ENCODE assay signal across 23 cellular contexts in genomic region chr2:17636989-17637906, GRCh38.
DNase-seq lines count a peak whose midpoint lies in the region; ATAC-seq and TF ChIP-seq lines count a peak whose summit lies in the region.
"Had no signal": no experiment of that assay in that cellular context is flagged by ENCODE, and none has a peak within 500 bp of the region (broad histone marks: within the 10 kb centered on the region; RNA-seq: fewer than 3 reads in every experiment).

No MANE protein-coding gene starts in this region.

- H3K36me3 ChIP-seq in GM23338 (ENCODE audit: insufficient read depth) = no peaks in the 10 kb centered on the region
- H3K36me3 ChIP-seq: tibial nerve had no signal

- H3K4me2 ChIP-seq in GM23338 = no peak overlapping the region

- H3K27ac Mint-ChIP-seq in GM23338 (peak overlapping the region; percentile 16), nephron (peak overlapping the region; percentile 27 to 62 (median 48))
- H3K27ac Mint-ChIP-seq: activated CD4-positive, alpha-beta T cell treated with anti-CD3 and anti-CD28 coated beads for 36 hours; activated CD8-positive, alpha-beta memory T cell treated with anti-CD3 and anti-CD28 coated beads, Interleukin-2, amount 10 ng/mL, durations not matched to agents 7 days and 5 days; activated T-helper 17 cell treated with anti-CD3 and anti-CD28 coated beads, Interleukin-2, amount 50 U/mL, for 72 hours; CD8-positive, alpha-beta T cell; natural killer cell treated with Interleukin-12 subunit alpha and Interleukin-12 subunit beta and Interleukin-15 and Interleukin-18, amount 100 ng/mL, for 72 hours; stimulated activated naive B cell treated with anti-CD40 and anti-IgM and Interleukin-4, amounts not matched to agents 10 μg/mL and 1 μg/mL and 100 μg/mL, for 72 hours had no signal

- ATAC-seq in GM23338 = peak; percentile 51
- ATAC-seq: activated CD4-positive, alpha-beta T cell treated with anti-CD3 and anti-CD28 coated beads for 36 hours; activated CD8-positive, alpha-beta memory T cell treated with anti-CD3 and anti-CD28 coated beads, Interleukin-2, amount 10 ng/mL, durations not matched to agents 7 days and 5 days; activated T-helper 17 cell treated with anti-CD3 and anti-CD28 coated beads, Interleukin-2, amount 50 U/mL, for 72 hours; CD8-positive, alpha-beta T cell; foreskin keratinocyte; stimulated activated naive B cell treated with anti-CD40 and anti-IgM and Interleukin-4, amounts not matched to agents 10 μg/mL and 1 μg/mL and 100 μg/mL, for 72 hours had no signal

- no peak overlapping the region for H2AFZ ChIP-seq in GM23338

- TF ChIP-seq CTCF in GM23338 (conservative IDR thresholded peaks at IDR 0.05; ENCODE audit: low read depth in 2 of 2) (no peak), nephron (IDR thresholded peaks at IDR 0.05; ENCODE audit: unreplicated experiment in 3 of 3) (no peak)

- no peaks in the 10 kb centered on the region for H3K27me3 ChIP-seq in GM23338 (ENCODE audit: insufficient read depth)
- H3K27me3 ChIP-seq: foreskin keratinocyte, tibial nerve had no signal

- H3K27me3 Mint-ChIP-seq in GM23338 (ENCODE audit: insufficient read depth, low read depth, poor library complexity) (peaks cover 11% of the 10 kb centered on the region), nephron (ENCODE audit: low read depth) (peaks cover 3% of the 10 kb centered on the region)
- H3K27me3 Mint-ChIP-seq: activated CD4-positive, alpha-beta T cell treated with anti-CD3 and anti-CD28 coated beads for 36 hours had no signal

- H3K4me3 Mint-ChIP-seq in GM23338 (no peak overlapping the region; the same call in 2 of the 3 replicates), nephron (no peak overlapping the region)
- H3K4me3 Mint-ChIP-seq: activated CD4-positive, alpha-beta T cell treated with anti-CD3 and anti-CD28 coated beads for 36 hours; activated CD8-positive, alpha-beta memory T cell treated with anti-CD3 and anti-CD28 coated beads, Interleukin-2, amount 10 ng/mL, durations not matched to agents 7 days and 5 days; activated T-helper 17 cell treated with anti-CD3 and anti-CD28 coated beads, Interleukin-2, amount 50 U/mL, for 72 hours; CD8-positive, alpha-beta T cell; natural killer cell treated with Interleukin-12 subunit alpha and Interleukin-12 subunit beta and Interleukin-15 and Interleukin-18, amount 100 ng/mL, for 72 hours; stimulated activated naive B cell treated with anti-CD40 and anti-IgM and Interleukin-4, amounts not matched to agents 10 μg/mL and 1 μg/mL and 100 μg/mL, for 72 hours had no signal

- H3K36me3 Mint-ChIP-seq in GM23338 (ENCODE audit: low read depth) (peaks cover 25% of the 10 kb centered on the region), nephron (ENCODE audit: low read depth) (no peaks in the 10 kb centered on the region)
- H3K36me3 Mint-ChIP-seq: activated CD8-positive, alpha-beta memory T cell treated with anti-CD3 and anti-CD28 coated beads, Interleukin-2, amount 10 ng/mL, durations not matched to agents 7 days and 5 days; CD8-positive, alpha-beta T cell; natural killer cell treated with Interleukin-12 subunit alpha and Interleukin-12 subunit beta and Interleukin-15 and Interleukin-18, amount 100 ng/mL, for 72 hours had no signal

- DNase-seq in G401 (ENCODE audit: low spot score) = peak; percentile 37
- DNase-seq in GM23338 (ENCODE audit: low spot score) = no peak
- peak; percentile 44 for DNase-seq in astrocyte of the hippocampus (ENCODE audit: low read depth, low spot score)
- DNase-seq in NCI-H82 treated with DMSO at 0.1 percent for 48 hours (lab: John Stamatoyannopoulos, UW; ENCODE audit: unreplicated experiment) = no peak
- no peak for DNase-seq in DMS153 treated with DMSO at 0.1 percent for 48 hours (lab: John Stamatoyannopoulos, UW; ENCODE audit: unreplicated experiment)
- DNase-seq in T-helper 1 cell = no peak
- DNase-seq in AML-193 (lab: John Stamatoyannopoulos, UW) = no peak
- DNase-seq: activated CD4-positive, alpha-beta T cell treated with anti-CD3 and anti-CD28 coated beads for 36 hours; activated CD8-positive, alpha-beta memory T cell treated with anti-CD3 and anti-CD28 coated beads, Interleukin-2, amount 10 ng/mL, durations not matched to agents 7 days and 5 days; CD8-positive, alpha-beta T cell; foreskin keratinocyte; kidney glomerular epithelial cell; mesendoderm; NCI-H2227 treated with DMSO at 0.1 percent for 48 hours; NK-92 treated with Interleukin-12 subunit alpha and Interleukin-12 subunit beta, amount 100 ng/mL, for 24 hours; retina; stimulated activated naive B cell treated with anti-CD40 and anti-IgM and Interleukin-4, amounts not matched to agents 10 μg/mL and 1 μg/mL and 100 μg/mL, for 72 hours had no signal

- H3K9me3 Mint-ChIP-seq in GM23338 (peaks cover 7% of the 10 kb centered on the region; the same call in 1 of the 3 replicates), nephron (no peaks in the 10 kb centered on the region)
- H3K9me3 Mint-ChIP-seq: activated T-helper 17 cell treated with anti-CD3 and anti-CD28 coated beads, Interleukin-2, amount 50 U/mL, for 72 hours; CD8-positive, alpha-beta T cell; natural killer cell treated with Interleukin-12 subunit alpha and Interleukin-12 subunit beta and Interleukin-15 and Interleukin-18, amount 100 ng/mL, for 72 hours; stimulated activated naive B cell treated with anti-CD40 and anti-IgM and Interleukin-4, amounts not matched to agents 10 μg/mL and 1 μg/mL and 100 μg/mL, for 72 hours had no signal

- H3K27ac ChIP-seq in GM23338 (ENCODE audit: low read depth) = no peak overlapping the region
- H3K27ac ChIP-seq: epithelial cell of prostate, foreskin keratinocyte, HL-60, tibial nerve had no signal

- H3F3A ChIP-seq in GM23338 (replicated peaks; ENCODE audit: low read depth) = no peaks in the 10 kb centered on the region

- in situ Hi-C loops in G401 (cut with HindIII; ENCODE audit: low sequenced_read_pairs) = no loop called here

- H3K79me2 ChIP-seq in GM23338 (replicated peaks; ENCODE audit: insufficient read depth) = 0 out of 2 replicates have a peak, but pooled peaks cover 3% of the 10 kb centered on the region

- H3K4me3 ChIP-seq in GM23338 = no peak overlapping the region
- H3K4me3 ChIP-seq: tibial nerve had no signal

- H3K4me1 Mint-ChIP-seq in GM23338 = peaks cover 27% of the 10 kb centered on the region
- peaks cover 36% of the 10 kb centered on the region for H3K4me1 Mint-ChIP-seq in nephron
- H3K4me1 Mint-ChIP-seq: activated CD4-positive, alpha-beta T cell treated with anti-CD3 and anti-CD28 coated beads for 36 hours; activated CD8-positive, alpha-beta memory T cell treated with anti-CD3 and anti-CD28 coated beads, Interleukin-2, amount 10 ng/mL, durations not matched to agents 7 days and 5 days; activated T-helper 17 cell treated with anti-CD3 and anti-CD28 coated beads, Interleukin-2, amount 50 U/mL, for 72 hours; stimulated activated naive B cell treated with anti-CD40 and anti-IgM and Interleukin-4, amounts not matched to agents 10 μg/mL and 1 μg/mL and 100 μg/mL, for 72 hours had no signal

- H3K9me2 ChIP-seq in GM23338 (ENCODE audit: insufficient read depth) = no peaks in the 10 kb centered on the region

- peaks cover 8% of the 10 kb centered on the region for H4K20me1 ChIP-seq in GM23338 (replicated peaks; ENCODE audit: insufficient read depth)

- no peaks in the 10 kb centered on the region; the same call in 1 of the 2 replicates for H3K4me1 ChIP-seq in GM23338 (ENCODE audit: insufficient read depth)
- H3K4me1 ChIP-seq: foreskin keratinocyte, tibial nerve had no signal

TF ChIP-seq in GM23338, 12 proteins besides CTCF, POLR2A, EP300 and RAD21:
- TF ChIP-seq ZNF114 (CRISPR knock-in tag; IDR thresholded peaks at IDR 0.05) = no peak
- no peak for TF ChIP-seq NANOG (IDR thresholded peaks at IDR 0.05; ENCODE audit: borderline replicate concordance)
- no peak for TF ChIP-seq ZNF331 (CRISPR knock-in tag; IDR thresholded peaks at IDR 0.05; ENCODE audit: low read depth)
- TF ChIP-seq EZH2 (IDR thresholded peaks at IDR 0.05; ENCODE audit: low read depth, unreplicated experiment) = no peak
- TF ChIP-seq STAT1 (IDR thresholded peaks at IDR 0.05; ENCODE audit: unreplicated experiment) = no peak
- TF ChIP-seq CREB1 (CRISPR knock-in tag; IDR thresholded peaks at IDR 0.05; ENCODE audit: low read depth) = no peak
- TF ChIP-seq ETS1 (IDR thresholded peaks at IDR 0.05) = no peak

Comparison
In these comparisons a context has a peak if more than half of its experiments do, and no peak if none do; other contexts are left out.
1. DNase-seq: peak in G401 (single experiment) and astrocyte of the hippocampus (single experiment); none in GM23338 (single experiment), NCI-H82 treated with DMSO at 0.1 percent for 48 hours (single experiment), DMS153 treated with DMSO at 0.1 percent for 48 hours (single experiment), T-helper 1 cell (0 of 5) and AML-193 (0 of 2).